18 cellular contexts compared by ENCODE assay signal in the genomic region with DNA sequence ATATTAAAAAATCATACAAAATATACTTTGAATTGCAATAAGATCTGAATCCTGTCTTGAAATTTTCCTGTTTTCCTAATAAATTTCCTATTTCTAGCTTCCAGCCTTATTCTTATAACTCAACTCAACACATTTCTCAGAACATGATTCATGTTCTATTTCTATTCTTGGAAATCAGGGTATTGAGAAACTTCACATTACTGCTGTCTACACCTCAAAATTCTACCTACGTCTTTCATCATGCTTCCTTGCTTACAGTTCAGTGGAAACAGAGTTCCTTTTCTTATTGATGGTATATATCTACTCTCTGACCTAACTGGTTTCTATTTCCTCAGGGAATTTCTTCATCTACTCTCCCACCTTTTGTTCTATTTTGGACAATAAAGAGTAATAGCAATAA.
DNase-seq lines count a peak whose midpoint lies in the region; ATAC-seq and TF ChIP-seq lines count a peak whose summit lies in the region.
"Had no signal": no experiment of that assay in that cellular context is flagged by ENCODE, and none has a peak within 500 bp of the region (broad histone marks: within the 10 kb centered on the region; RNA-seq: fewer than 3 reads in every experiment).

No MANE protein-coding gene starts in this region.

- no peak overlapping the region for H3K4me3 ChIP-seq in AG10803 (ENCODE audit: low read length)
- H3K4me3 ChIP-seq in choroid plexus epithelial cell (ENCODE audit: low read depth, low read length) = no peak overlapping the region
- no peak overlapping the region for H3K4me3 ChIP-seq in testis
- H3K4me3 ChIP-seq: A549 had no signal

- DNase-seq in AG10803 (ENCODE audit: low read depth) = peak; percentile 0
- peak; percentile 4 for DNase-seq in RWPE1 (ENCODE audit: low spot score)
- peak; percentile 85 for DNase-seq in choroid plexus epithelial cell (ENCODE audit: low read depth)
- peak; percentile 9 to 45 for DNase-seq in foreskin keratinocyte
- no peak for DNase-seq in testis
- no peak for DNase-seq in T1000 (lab: John Stamatoyannopoulos, UW)
- DNase-seq in amygdala (lab: John Stamatoyannopoulos, UW) = no peak
- DNase-seq: AML-193, GF-D8, HFFc6, NCI-H1105 treated with DMSO at 0.1 percent for 48 hours, NCI-H1694 treated with DMSO at 0.1 percent for 48 hours, NCI-H510A, NCI-H774, SHP77 treated with DMSO at 0.1 percent for 48 hours had no signal

- TF ChIP-seq POLR2A in testis (IDR thresholded peaks at IDR 0.05) = no peak

- no peaks in the 10 kb centered on the region for H3K36me3 ChIP-seq in testis (ENCODE audit: low read depth, missing control alignments)

- TF ChIP-seq CTCF in AG10803 (conservative IDR thresholded peaks at IDR 0.05; ENCODE audit: low read length) (no peak), RWPE1 (conservative IDR thresholded peaks at IDR 0.05; ENCODE audit: low read depth) (no peak), choroid plexus epithelial cell (conservative IDR thresholded peaks at IDR 0.05; ENCODE audit: low read depth, low read length) (no peak), foreskin keratinocyte (conservative IDR thresholded peaks at IDR 0.05) (no peak), testis (IDR thresholded peaks at IDR 0.05) (no peak)

- H3K4me1 ChIP-seq in foreskin keratinocyte (no peaks in the 10 kb centered on the region), testis (no peaks in the 10 kb centered on the region)
- H3K4me1 ChIP-seq: A549 had no signal

- no peak overlapping the region for H3K27ac ChIP-seq in RWPE1
- no peak overlapping the region for H3K27ac ChIP-seq in foreskin keratinocyte
- no peak overlapping the region for H3K27ac ChIP-seq in testis
- H3K27ac ChIP-seq: A549 had no signal

- H3K9me3 ChIP-seq in testis = no peaks in the 10 kb centered on the region
- H3K9me3 ChIP-seq: A549 had no signal

- no peaks in the 10 kb centered on the region for H3K27me3 ChIP-seq in foreskin keratinocyte
- H3K27me3 ChIP-seq in testis = no peaks in the 10 kb centered on the region

- POLR2A ChIA-PET in RWPE1 (lab: Yijun Ruan, JAX; ENCODE audit: low non-redundant PET) = no interaction called here

- ATAC-seq in foreskin keratinocyte (no peak), GM18517 (IDR thresholded peaks at IDR 0.05; ENCODE audit: unreplicated experiment) (no peak)
- ATAC-seq: A549, SK-N-SH treated with all-trans-retinoic acid at 6 μM for 48 hours had no signal

- intact Hi-C loops in testis (cut with DNase I; ENCODE audit: low total_unique reads) = no loop called here

- CTCF ChIA-PET in RWPE1 (lab: Yijun Ruan, JAX) = no interaction called here

- WGBS in testis, 2 donors = 88 to 95% methylated on average over 1 of the region's 1 CpG

Comparison
In these comparisons a context has a peak if more than half of its experiments do, and no peak if none do; other contexts are left out.
1. DNase-seq: peak in AG10803 (single experiment), RWPE1 (single experiment), choroid plexus epithelial cell (single experiment) and foreskin keratinocyte (2 of 2); none in testis (single experiment), T1000 (single experiment) and amygdala (0 of 56).